28 cellular contexts compared by ENCODE assay signal in the genomic region with DNA sequence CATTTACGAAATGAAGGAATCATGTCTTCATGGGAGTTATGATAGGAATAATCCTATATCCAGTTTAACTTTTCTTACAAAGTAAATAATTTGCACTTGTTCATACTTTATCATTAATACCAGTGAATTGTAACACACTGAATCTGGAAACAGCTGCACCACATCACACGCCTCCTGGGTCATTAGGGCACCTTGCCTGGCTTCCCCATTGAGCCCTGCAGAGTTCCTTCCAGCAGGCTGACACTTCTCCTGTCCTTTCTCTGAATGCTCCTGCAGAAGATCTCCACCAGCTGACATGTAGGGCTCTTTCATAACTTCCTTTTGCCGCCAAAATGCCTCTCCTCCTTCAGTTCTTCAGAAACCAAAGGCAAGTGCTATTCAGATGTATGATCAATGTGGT.
"Had no signal": no experiment of that assay in that cellular context is flagged by ENCODE, and none has a peak within 500 bp of the region (broad histone marks: within the 10 kb centered on the region; RNA-seq: fewer than 3 reads in every experiment).

No MANE protein-coding gene starts in this region.

- H3K36me3 ChIP-seq: heart right ventricle, lower lobe of right lung, neural progenitor cell, neutrophil, right atrium auricular region, stomach, thyroid gland, transverse colon, upper lobe of left lung had no signal

- H2AFZ ChIP-seq: hepatocyte, neural progenitor cell had no signal

- ATAC-seq: heart right ventricle; left lobe of liver; left ventricle myocardium superior; lower lobe of right lung; natural killer cell; sciatic nerve; stimulated activated naive B cell treated with anti-CD40 and anti-IgM and Interleukin-4, amounts not matched to agents 10 μg/mL and 1 μg/mL and 100 μg/mL, for 72 hours; stimulated activated naive CD8-positive, alpha-beta T cell treated with anti-CD3 and anti-CD28 coated beads, Interleukin-15, Interleukin-2, amounts not matched to agents 100 U/mL and 50 U/mL, for 24 hours had no signal

- H3K27ac ChIP-seq: heart right ventricle, hepatocyte, lower lobe of right lung, neural progenitor cell, neutrophil, right atrium auricular region, skin epidermis, stomach, testis, thyroid gland, transverse colon, upper lobe of left lung had no signal

- H3K9me3 ChIP-seq: lower lobe of right lung, neutrophil, right atrium auricular region, stomach, testis, thyroid gland, transverse colon, upper lobe of left lung had no signal

- H3K27me3 ChIP-seq: heart right ventricle, hepatocyte, neural progenitor cell, neutrophil, right atrium auricular region, stomach, testis, thyroid gland, transverse colon, upper lobe of left lung had no signal

- H3K4me1 ChIP-seq: lower lobe of right lung, right atrium auricular region, testis, thyroid gland, transverse colon, upper lobe of left lung had no signal

- H3K9ac ChIP-seq: neural progenitor cell had no signal

- H3K4me2 ChIP-seq: hepatocyte, neural progenitor cell had no signal

- H3K4me3 ChIP-seq: heart right ventricle, hepatocyte, lower lobe of right lung, neural progenitor cell, right atrium auricular region, skin epidermis, stomach, testis, thyroid gland, transverse colon, upper lobe of left lung had no signal

- DNase-seq: heart right ventricle; islet precursor cell; left ventricle myocardium superior; lower lobe of right lung; mammary epithelial cell; mesenchymal stem cell; naive B cell; natural killer cell; nephron progenitor cell; occipital lobe; stimulated activated CD4-positive, alpha-beta T cell treated with anti-CD3 and anti-CD28 coated beads, Interleukin-12 subunit alpha, Interleukin-12 subunit beta, amount 100 ng/mL, for 4 hours; stimulated activated CD4-positive, alpha-beta T cell treated with anti-CD3 and anti-CD28 coated beads, Interleukin-15, amount 100 ng/mL, for 24 hours; stimulated activated CD4-positive, alpha-beta T cell treated with anti-CD3 and anti-CD28 coated beads, Interleukin-2, amount 100 ng/mL, for 24 hours; stimulated activated CD4-positive, alpha-beta T cell treated with anti-CD3 and anti-CD28 coated beads, Interleukin-4, amount 100 ng/mL, for 1 hour; stimulated activated naive B cell treated with anti-CD40 and anti-IgM and Interleukin-4, amounts not matched to agents 10 μg/mL and 1 μg/mL and 100 μg/mL, for 72 hours; stimulated activated naive CD8-positive, alpha-beta T cell treated with anti-CD3 and anti-CD28 coated beads, Interleukin-15, Interleukin-2, amounts not matched to agents 100 U/mL and 50 U/mL, for 24 hours; stomach; testis; thyroid gland; transverse colon; upper lobe of left lung had no signal
